1 cellular context compared by ENCODE assay signal in genomic region chr9:92877531-92878430, GRCh38.
A peak's percentile ranks its signal among the peaks of the same experiment; 100 is the strongest.
TF ChIP-seq lines count a peak whose summit lies in the region.

TSS of gene ZNF484 (minus strand) at chr9:92878038. CDS start at chr9:92875029, 3,009 bp downstream.

TF ChIP-seq in GM12878, 131 proteins besides CTCF, POLR2A, EP300 and RAD21 (continued from another document and continues in another):
- TF ChIP-seq MLLT1 (IDR thresholded peaks at IDR 0.05) (peak; percentile 98), RCOR1 (conservative IDR thresholded peaks at IDR 0.05; ENCODE audit: low read depth, low read length) (peak; percentile 99), TCF3 (IDR thresholded peaks at IDR 0.05; ENCODE audit: borderline replicate concordance, insufficient read depth, low read depth, low read length) (no peak), E2F8 (IDR thresholded peaks at IDR 0.05; ENCODE audit: low read depth, partially characterized antibody) (no peak), MEF2B (IDR thresholded peaks at IDR 0.05; ENCODE audit: partially characterized antibody, poor library complexity, severe bottlenecking) (no peak), CREB1 (IDR thresholded peaks at IDR 0.05; ENCODE audit: low read depth) (peak; percentile 81), POLR2AphosphoS2 (IDR thresholded peaks at IDR 0.05; ENCODE audit: low read depth, low read length) (no peak), HCFC1 (IDR thresholded peaks at IDR 0.05; ENCODE audit: low read length) (peak; percentile 92), RFX5 (IDR thresholded peaks at IDR 0.05; ENCODE audit: low read depth, low read length) (no peak), IKZF2 (IDR thresholded peaks at IDR 0.05) (peak; percentile 33 to 44; a peak in 1 of 4 replicates), SIX5 (IDR thresholded peaks at IDR 0.05; ENCODE audit: low read depth, low read length, severe bottlenecking) (peak; percentile 91), YBX1 (IDR thresholded peaks at IDR 0.05) (no peak), ZNF592 (IDR thresholded peaks at IDR 0.05) (no peak), CHD1 (IDR thresholded peaks at IDR 0.05; ENCODE audit: low read depth, low read length) (no peak), E2F4 (IDR thresholded peaks at IDR 0.05; ENCODE audit: low read depth, low read length) (no peak), GABPA (IDR thresholded peaks at IDR 0.05; ENCODE audit: low read depth) (0 out of 2 replicates have a peak, but pooled peaks have one; percentile 55), KDM1A (IDR thresholded peaks at IDR 0.05; ENCODE audit: borderline replicate concordance) (no peak), ZZZ3 (IDR thresholded peaks at IDR 0.05; ENCODE audit: control insufficient read depth, insufficient read length, low read depth) (no peak), ZNF687 (IDR thresholded peaks at IDR 0.05) (no peak), MTA2 (IDR thresholded peaks at IDR 0.05; ENCODE audit: low read depth) (0 out of 2 replicates have a peak, but pooled peaks have one; percentile 52), NR2C1 (IDR thresholded peaks at IDR 0.05) (peak; percentile 96), BMI1 (IDR thresholded peaks at IDR 0.05; ENCODE audit: borderline replicate concordance) (no peak), ZNF207 (IDR thresholded peaks at IDR 0.05; ENCODE audit: borderline replicate concordance) (0 out of 2 replicates have a peak, but pooled peaks have one; percentile 22), CREM (IDR thresholded peaks at IDR 0.05; ENCODE audit: low read depth) (peak; percentile 86; the same call in 1 of the 2 replicates), PAX8 (IDR thresholded peaks at IDR 0.05) (no peak), JUND (IDR thresholded peaks at IDR 0.05; ENCODE audit: low read depth, low read length) (no peak), POLR2AphosphoS5 (IDR thresholded peaks at IDR 0.05; ENCODE audit: low read length) (peak; percentile 86), EGR1 (IDR thresholded peaks at IDR 0.05; ENCODE audit: borderline replicate concordance in 1 of 2, low read depth in 2 of 2, low read length in 2 of 2) (0 out of 3 replicates have a peak, but pooled peaks of 1 of the 2 experiments have one; percentile 3), GATAD2B (conservative IDR thresholded peaks at IDR 0.05; ENCODE audit: low read depth) (0 out of 2 replicates have a peak, but pooled peaks have one; percentile 55), MEF2A (IDR thresholded peaks at IDR 0.05; ENCODE audit: insufficient read depth, low read depth, low read length) (no peak), ZSCAN29 (IDR thresholded peaks at IDR 0.05) (no peak), CHD2 (IDR thresholded peaks at IDR 0.05; ENCODE audit: borderline replicate concordance, low read depth, low read length) (no peak), RUNX3 (IDR thresholded peaks at IDR 0.05; ENCODE audit: low read length) (peak; percentile 75), HDAC6 (IDR thresholded peaks at IDR 0.05; ENCODE audit: unreplicated experiment) (no peak), TCF7 (IDR thresholded peaks at IDR 0.05; ENCODE audit: borderline replicate concordance) (no peak), NFIC (IDR thresholded peaks at IDR 0.05; ENCODE audit: low read depth, low read length) (no peak), TARDBP (IDR thresholded peaks at IDR 0.05; ENCODE audit: borderline replicate concordance) (peak; percentile 87), CBFB (IDR thresholded peaks at IDR 0.05; ENCODE audit: low read depth) (peak; percentile 22; the same call in 1 of the 2 replicates), SMC3 (IDR thresholded peaks at IDR 0.05; ENCODE audit: borderline replicate concordance, low read length) (no peak), KAT2A (conservative IDR thresholded peaks at IDR 0.05; ENCODE audit: control insufficient read depth, low read depth, low read length) (no peak), DPF2 (IDR thresholded peaks at IDR 0.05) (0 out of 2 replicates have a peak, but pooled peaks have one; percentile 33), SMAD5 (IDR thresholded peaks at IDR 0.05; ENCODE audit: low read depth) (peak; percentile 56; the same call in 1 of the 2 replicates), ZNF622 (IDR thresholded peaks at IDR 0.05) (no peak), ZBED1 (IDR thresholded peaks at IDR 0.05; ENCODE audit: borderline replicate concordance) (no peak), YY1 (IDR thresholded peaks at IDR 0.05; ENCODE audit: low read depth, low read length) (peak; percentile 99), RBBP5 (conservative IDR thresholded peaks at IDR 0.05) (no peak), RELA (IDR thresholded peaks at IDR 0.05; ENCODE audit: borderline replicate concordance, partially characterized antibody) (peak; percentile 17)
- TF ChIP-seq, protein P1, sequence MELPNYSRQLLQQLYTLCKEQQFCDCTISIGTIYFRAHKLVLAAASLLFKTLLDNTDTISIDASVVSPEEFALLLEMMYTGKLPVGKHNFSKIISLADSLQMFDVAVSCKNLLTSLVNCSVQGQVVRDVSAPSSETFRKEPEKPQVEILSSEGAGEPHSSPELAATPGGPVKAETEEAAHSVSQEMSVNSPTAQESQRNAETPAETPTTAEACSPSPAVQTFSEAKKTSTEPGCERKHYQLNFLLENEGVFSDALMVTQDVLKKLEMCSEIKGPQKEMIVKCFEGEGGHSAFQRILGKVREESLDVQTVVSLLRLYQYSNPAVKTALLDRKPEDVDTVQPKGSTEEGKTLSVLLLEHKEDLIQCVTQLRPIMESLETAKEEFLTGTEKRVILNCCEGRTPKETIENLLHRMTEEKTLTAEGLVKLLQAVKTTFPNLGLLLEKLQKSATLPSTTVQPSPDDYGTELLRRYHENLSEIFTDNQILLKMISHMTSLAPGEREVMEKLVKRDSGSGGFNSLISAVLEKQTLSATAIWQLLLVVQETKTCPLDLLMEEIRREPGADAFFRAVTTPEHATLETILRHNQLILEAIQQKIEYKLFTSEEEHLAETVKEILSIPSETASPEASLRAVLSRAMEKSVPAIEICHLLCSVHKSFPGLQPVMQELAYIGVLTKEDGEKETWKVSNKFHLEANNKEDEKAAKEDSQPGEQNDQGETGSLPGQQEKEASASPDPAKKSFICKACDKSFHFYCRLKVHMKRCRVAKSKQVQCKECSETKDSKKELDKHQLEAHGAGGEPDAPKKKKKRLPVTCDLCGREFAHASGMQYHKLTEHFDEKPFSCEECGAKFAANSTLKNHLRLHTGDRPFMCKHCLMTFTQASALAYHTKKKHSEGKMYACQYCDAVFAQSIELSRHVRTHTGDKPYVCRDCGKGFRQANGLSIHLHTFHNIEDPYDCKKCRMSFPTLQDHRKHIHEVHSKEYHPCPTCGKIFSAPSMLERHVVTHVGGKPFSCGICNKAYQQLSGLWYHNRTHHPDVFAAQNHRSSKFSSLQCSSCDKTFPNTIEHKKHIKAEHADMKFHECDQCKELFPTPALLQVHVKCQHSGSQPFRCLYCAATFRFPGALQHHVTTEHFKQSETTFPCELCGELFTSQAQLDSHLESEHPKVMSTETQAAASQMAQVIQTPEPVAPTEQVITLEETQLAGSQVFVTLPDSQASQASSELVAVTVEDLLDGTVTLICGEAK (IDR thresholded peaks at IDR 0.05; ENCODE audit: borderline replicate concordance) = peak; percentile 54
